9 cellular contexts compared by ENCODE assay signal in the genomic region with DNA sequence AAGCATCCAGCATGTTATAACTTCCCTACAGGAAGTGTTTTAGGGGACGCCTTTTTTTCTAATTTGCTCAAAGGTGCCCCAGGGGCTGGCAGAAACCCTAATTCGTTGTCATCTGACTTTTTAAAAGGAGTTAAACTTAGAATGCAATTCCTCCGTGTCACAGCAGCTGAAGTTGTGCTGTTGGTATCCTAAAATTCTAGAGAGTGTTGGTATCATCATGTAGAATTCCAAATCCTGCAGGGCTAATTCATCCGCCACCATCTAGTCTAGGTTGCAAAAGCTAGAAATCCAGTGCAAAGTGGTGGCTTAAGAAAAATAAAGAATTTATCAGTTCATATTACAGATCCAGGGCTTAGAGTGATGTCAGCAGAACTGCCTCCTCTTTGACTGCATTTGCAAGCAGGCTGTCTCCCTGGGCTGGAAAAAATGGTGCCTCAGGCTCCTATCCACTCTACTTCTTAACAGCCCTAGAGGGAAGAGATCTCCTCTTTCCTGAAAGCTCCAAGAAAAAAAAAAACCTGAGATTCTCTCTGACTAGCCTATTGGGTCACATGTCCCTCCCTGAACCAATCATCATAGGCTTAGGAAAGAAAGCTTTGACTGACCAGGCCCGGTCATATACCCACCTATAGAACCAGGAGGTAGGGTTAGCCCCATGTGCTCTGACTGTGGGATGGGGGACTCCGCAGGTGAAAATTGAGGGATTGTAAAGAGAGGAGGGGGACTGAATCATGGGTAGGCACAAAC.
DNase-seq lines count a peak whose midpoint lies in the region; ATAC-seq and TF ChIP-seq lines count a peak whose summit lies in the region.
"Had no signal": no experiment of that assay in that cellular context is flagged by ENCODE, and none has a peak within 500 bp of the region (broad histone marks: within the 10 kb centered on the region; RNA-seq: fewer than 3 reads in every experiment).

No MANE protein-coding gene starts in this region.

- H3K9me3 ChIP-seq in cardiac muscle cell (ENCODE audit: low read depth) = no peaks in the 10 kb centered on the region
- H3K9me3 ChIP-seq in heart right ventricle = no peaks in the 10 kb centered on the region
- H3K9me3 ChIP-seq in thoracic aorta = no peaks in the 10 kb centered on the region

- H3K36me3 ChIP-seq in cardiac muscle cell (no peaks in the 10 kb centered on the region), heart right ventricle (no peaks in the 10 kb centered on the region), thoracic aorta (no peaks in the 10 kb centered on the region)

- TF ChIP-seq CTCF in cardiac muscle cell (IDR thresholded peaks at IDR 0.05; ENCODE audit: low read depth, low read length) = peak; percentile 58
- TF ChIP-seq CTCF in heart right ventricle (IDR thresholded peaks at IDR 0.05) = peak in 3 of 9 donors; percentile 1 to 39 (median 3)
- TF ChIP-seq CTCF in fibroblast of mammary gland (conservative IDR thresholded peaks at IDR 0.05; ENCODE audit: control insufficient read depth, insufficient read depth, low read depth, low read length) = peak; percentile 57
- TF ChIP-seq CTCF in thoracic aorta (IDR thresholded peaks at IDR 0.05) = peak; percentile 4

- H3K27me3 ChIP-seq in cardiac muscle cell = no peaks in the 10 kb centered on the region
- no peaks in the 10 kb centered on the region for H3K27me3 ChIP-seq in heart right ventricle
- no peaks in the 10 kb centered on the region for H3K27me3 ChIP-seq in thoracic aorta (replicated peaks; ENCODE audit: insufficient read depth)

- H3K4me3 ChIP-seq in cardiac muscle cell (no peak overlapping the region), heart right ventricle (peak overlapping the region in 3 of 10 donors; percentile 6 to 17 (median 12)), fibroblast of mammary gland (ENCODE audit: control insufficient read depth, low read depth, low read length) (no peak overlapping the region), thoracic aorta (peak overlapping the region; percentile 51)

- DNase-seq in cardiac muscle cell (ENCODE audit: low read depth in 1 of 2, low spot score in 1 of 2) = peak in 1 of 2 donors; percentile 10
- DNase-seq in heart right ventricle = no peak
- DNase-seq in RPMI7951 (ENCODE audit: low read depth) = peak; percentile 69
- no peak for DNase-seq in fibroblast of mammary gland (ENCODE audit: low read depth)
- DNase-seq in thoracic aorta (ENCODE audit: low spot score) = no peak
- no peak for DNase-seq in CD1c-positive myeloid dendritic cell (ENCODE audit: extremely low spot score)
- DNase-seq in HPDE6-E6E7 (ENCODE audit: extremely low spot score) = no peak
- DNase-seq: effector CD4-positive, alpha-beta T cell had no signal

- no peak for ATAC-seq in heart right ventricle
- ATAC-seq in thoracic aorta (ENCODE audit: insufficient number of reproducible peaks, low FRiP score, low read depth) = no peak
- no peak for ATAC-seq in HG02885 (IDR thresholded peaks at IDR 0.05; ENCODE audit: poor library complexity, unreplicated experiment)

- WGBS in heart right ventricle, 2 donors = 43 to 46% methylated on average over 6 of the region's 6 CpGs

- intact Hi-C loops in heart right ventricle (cut with DNase I) = loop anchor here in 8 of 10 donors (2.0 to 10.0 kb wide), 10 partner anchors 73 to 410 kb away; a partner anchor contains a TSS

- H3K27ac ChIP-seq in cardiac muscle cell (no peak overlapping the region), heart right ventricle (no peak overlapping the region), thoracic aorta (no peak overlapping the region)

- no peaks in the 10 kb centered on the region for H3K4me1 ChIP-seq in cardiac muscle cell (ENCODE audit: low read depth)
- H3K4me1 ChIP-seq in heart right ventricle = peaks cover 0 to 11% (median 6%) of the 10 kb centered on the region in 9 donors
- H3K4me1 ChIP-seq in thoracic aorta (ENCODE audit: control insufficient read depth in 1 of 2, low read depth in 2 of 2) = peaks cover 2 to 18% of the 10 kb centered on the region in 2 donors
